In the genomic region with DNA sequence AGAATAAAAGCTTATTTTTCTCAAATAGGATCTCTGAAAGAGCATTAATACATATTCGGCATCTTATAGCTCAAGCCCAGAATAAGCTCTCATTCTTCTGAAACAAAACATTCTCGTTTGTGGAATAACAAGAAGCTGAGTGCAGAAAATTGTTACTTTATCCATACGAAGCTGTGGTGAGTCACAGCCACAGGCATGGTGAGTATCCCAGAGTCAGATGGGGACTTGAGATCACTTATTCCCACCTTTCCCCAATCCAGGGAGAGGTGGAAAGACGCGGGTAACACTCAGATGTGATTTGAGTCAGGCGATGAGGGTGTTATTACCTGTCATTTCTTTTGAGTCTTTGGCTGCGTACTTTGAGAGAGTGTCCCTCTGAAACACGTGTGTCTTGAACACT, we compare ENCODE assay signal across 22 cellular contexts.
"Had no signal": no experiment of that assay in that cellular context is flagged by ENCODE, and none has a peak within 500 bp of the region (broad histone marks: within the 10 kb centered on the region; RNA-seq: fewer than 3 reads in every experiment).

No MANE protein-coding gene starts in this region.

- H3K9me3 ChIP-seq: heart left ventricle, left ventricle myocardium inferior, right atrium auricular region, testis, transverse colon had no signal

- H3K27ac ChIP-seq: foreskin keratinocyte, heart left ventricle, left ventricle myocardium inferior, neural progenitor cell, parathyroid adenoma, right atrium auricular region, testis, transverse colon had no signal

- DNase-seq: activated B cell treated with CpG ODN at 0.5 μM for 24 hours; activated CD4-positive, alpha-beta T cell treated with anti-CD3 and anti-CD28 coated beads, Interleukin-2, amount 50 U/mL, for 1 hour; activated CD8-positive, alpha-beta T cell treated with anti-CD3 and anti-CD28 coated beads for 36 hours; activated gamma-delta T cell treated with Interleukin-2 at 50 U/mL for 16 hours; activated naive CD4-positive, alpha-beta T cell treated with anti-CD3 and anti-CD28 coated beads, Interleukin-2, amount 50 U/mL, for 16 hours; activated T-cell treated with anti-CD3 and anti-CD28 coated beads, Interleukin-2, amount 50 U/mL, for 4 hours; foreskin keratinocyte; heart left ventricle; left ventricle myocardium inferior; mesendoderm; natural killer cell; occipital lobe; stimulated activated CD4-positive, alpha-beta T cell treated with anti-CD3 and anti-CD28 coated beads, Interleukin-15, amount 100 ng/mL, for 24 hours; stimulated activated CD4-positive, alpha-beta T cell treated with anti-CD3 and anti-CD28 coated beads, Interleukin-2, amount 100 ng/mL, for 24 hours; stimulated activated naive CD4-positive, alpha-beta T cell; T-cell; testis; transverse colon had no signal

- H3K27me3 ChIP-seq: foreskin keratinocyte, neural progenitor cell, right atrium auricular region, testis, transverse colon had no signal

- H3K4me1 ChIP-seq: foreskin keratinocyte, heart left ventricle, left ventricle myocardium inferior, parathyroid adenoma, right atrium auricular region, testis, transverse colon had no signal

- H3K36me3 ChIP-seq: heart left ventricle, left ventricle myocardium inferior, neural progenitor cell, right atrium auricular region, transverse colon had no signal

- H3K4me3 ChIP-seq: heart left ventricle, left ventricle myocardium inferior, lung, neural progenitor cell, right atrium auricular region, testis, transverse colon had no signal
